Comparison of ENCODE assay signal across 12 cellular contexts in genomic region chr11:108278546-108278945, GRCh38. TPM values are rescaled to one million over a fixed set of nuclear protein-coding genes. Genes with fewer than 3 reads are reported as not detected.
A peak's percentile ranks its signal among the peaks of the same experiment; 100 is the strongest.
DNase-seq lines count a peak whose midpoint lies in the region; ATAC-seq, FAIRE-seq and TF ChIP-seq lines count a peak whose summit lies in the region.
"Had no signal": no experiment of that assay in that cellular context is flagged by ENCODE, and none has a peak within 500 bp of the region (broad histone marks: within the 10 kb centered on the region; RNA-seq: fewer than 3 reads in every experiment).

No MANE protein-coding gene starts in this region.

- POLR2A ChIA-PET in HepG2 (lab: Yijun Ruan, JAX), result no interaction called here
- POLR2A ChIA-PET in GM12878 (lab: Charles Lee), result no interaction called here

- TF ChIP-seq EP300 in HepG2 (IDR thresholded peaks at IDR 0.05; ENCODE audit: low read depth in 2 of 2, low read length in 2 of 2), result no peak
- no peak for TF ChIP-seq EP300 in HepG2 (CRISPR knock-in tag; IDR thresholded peaks at IDR 0.05; ENCODE audit: borderline replicate concordance)
- TF ChIP-seq EP300 in GM12878 (IDR thresholded peaks at IDR 0.05; ENCODE audit: borderline replicate concordance in 1 of 2, control insufficient read depth in 1 of 2, low read depth in 2 of 2, low read length in 2 of 2), result no peak

- H3K79me2 ChIP-seq in HepG2 (ENCODE audit: insufficient read depth, low read length), result no peaks in the 10 kb centered on the region
- H3K79me2 ChIP-seq in GM12878 (ENCODE audit: control insufficient read depth, insufficient read depth, low read length), result no peaks in the 10 kb centered on the region

- WGBS in right lobe of liver (ENCODE audit: insufficient coverage, low coverage, low lambda C conversion rate, missing lambda C conversion rate), result 71% methylated on average over 4 of the region's 4 CpGs
- WGBS in HepG2 (ENCODE audit: low lambda C conversion rate), result 98% methylated on average over 4 of the region's 4 CpGs
- WGBS in GM12878 (ENCODE audit: insufficient coverage, insufficient replicate concordance, low lambda C conversion rate, missing lambda C conversion rate), result 96% methylated on average over 4 of the region's 4 CpGs

- CTCF ChIA-PET in HepG2 (lab: Yijun Ruan, JAX; ENCODE audit: low intra/inter-chr PET ratio, low total read pairs) (no interaction called here), GM12878 (lab: Yijun Ruan, JAX) (interaction anchor here (1.0 kb wide), 1 partner anchor 19 kb away, joined by 3 read pairs; no protein-coding TSS in a partner anchor)

- no peaks in the 10 kb centered on the region for H4K20me1 ChIP-seq in HepG2 (ENCODE audit: insufficient read depth, low read length)
- no peaks in the 10 kb centered on the region for H4K20me1 ChIP-seq in GM12878 (ENCODE audit: control insufficient read depth, insufficient read depth)

- no peak for TF ChIP-seq CTCF in right lobe of liver (IDR thresholded peaks at IDR 0.05)
- TF ChIP-seq CTCF in HepG2 (CRISPR knock-in tag; IDR thresholded peaks at IDR 0.05), result no peak
- TF ChIP-seq CTCF in GM12878 (IDR thresholded peaks at IDR 0.05 in 2 of 3, conservative IDR thresholded peaks at IDR 0.05 in 1 of 3; ENCODE audit: control insufficient read depth in 2 of 3, extremely low read depth in 1 of 3, insufficient read depth in 1 of 3, low read depth in 3 of 3, low read length in 3 of 3), result no peak

- no peak overlapping the region for H2AFZ ChIP-seq in HepG2 (ENCODE audit: low read length)
- H2AFZ ChIP-seq in GM12878 (ENCODE audit: control insufficient read depth, low read depth, low read length), result no peak overlapping the region
- H2AFZ ChIP-seq: GM23248 had no signal

- H3K9ac ChIP-seq in HepG2 (ENCODE audit: insufficient read depth, low read depth, low read length) (no peak overlapping the region), GM12878 (ENCODE audit: control insufficient read depth, insufficient read depth, low read length) (no peak overlapping the region)
- H3K9ac ChIP-seq: GM23248, SK-N-SH had no signal

- H3K27me3 ChIP-seq in right lobe of liver, result no peaks in the 10 kb centered on the region
- no peaks in the 10 kb centered on the region for H3K27me3 ChIP-seq in HepG2 (ENCODE audit: control insufficient read depth in 1 of 2, insufficient read depth in 2 of 2, low read length in 2 of 2)
- no peaks in the 10 kb centered on the region for H3K27me3 ChIP-seq in GM12878 (replicated peaks in 1 of 2; ENCODE audit: control insufficient read depth in 2 of 2, insufficient read depth in 2 of 2, low read length in 1 of 2)

- no peak overlapping the region for H3K4me2 ChIP-seq in HepG2 (ENCODE audit: low read depth, low read length)
- H3K4me2 ChIP-seq in GM12878 (ENCODE audit: control insufficient read depth, insufficient read depth), result no peak overlapping the region
- H3K4me2 ChIP-seq: SK-N-SH had no signal

- peaks cover 0 to 8% (median 0%) of the 10 kb centered on the region in 4 donors for H3K4me1 ChIP-seq in right lobe of liver
- no peaks in the 10 kb centered on the region for H3K4me1 ChIP-seq in HepG2 (ENCODE audit: insufficient read depth, low read length)
- no peaks in the 10 kb centered on the region for H3K4me1 ChIP-seq in GM12878 (ENCODE audit: control insufficient read depth, insufficient read depth, low read length)

- TF ChIP-seq POLR2A in right lobe of liver (IDR thresholded peaks at IDR 0.05) (no peak), HepG2 (IDR thresholded peaks at IDR 0.05; ENCODE audit: insufficient read depth in 1 of 2, low read depth in 2 of 2, low read length in 2 of 2) (no peak), GM12878 (IDR thresholded peaks at IDR 0.05; ENCODE audit: low read depth, low read length) (no peak)

- intact Hi-C loops in right lobe of liver (cut with DNase I) (no loop called here), HepG2 (cut with micrococcal nuclease; ENCODE audit: unreplicated experiment) (no loop called here), GM12878 (cut with micrococcal nuclease; ENCODE audit: unreplicated experiment) (no loop called here)

- RAD21 ChIA-PET in GM12878 (lab: Charles Lee; ENCODE audit: unreplicated experiment), result interaction anchor here (0.5 kb wide), 1 partner anchor 42 kb away, joined by 4 read pairs; no protein-coding TSS in a partner anchor

- DNase-seq in right lobe of liver (no peak), HepG2 (ENCODE audit: low spot score) (no peak), GM12878 (ENCODE audit: low read depth, low spot score) (no peak), left lobe of liver (ENCODE audit: low spot score) (no peak), SKM-1 treated with dmso at 0.1 percent for 144 hours (lab: John Stamatoyannopoulos, UW; ENCODE audit: unreplicated experiment) (no peak), GF-D8 (lab: John Stamatoyannopoulos, UW) (no peak)
- DNase-seq: GM23248, SK-N-SH had no signal

- H3K9me3 ChIP-seq in right lobe of liver, result no peaks in the 10 kb centered on the region
- H3K9me3 ChIP-seq in HepG2 (ENCODE audit: low read length), result no peaks in the 10 kb centered on the region
- no peaks in the 10 kb centered on the region for H3K9me3 ChIP-seq in GM12878 (replicated peaks; ENCODE audit: control insufficient read depth, insufficient read depth, low read length)
- H3K9me3 ChIP-seq: SK-N-SH had no signal

- H3K36me3 ChIP-seq in right lobe of liver, result peaks cover 0 to 10% (median 5%) of the 10 kb centered on the region in 4 donors
- peaks cover 6 to 41% of the 10 kb centered on the region in 2 experiments for H3K36me3 ChIP-seq in HepG2 (replicated peaks in 1 of 2; ENCODE audit: control insufficient read depth in 1 of 2, insufficient read depth in 2 of 2, low read length in 2 of 2)
- H3K36me3 ChIP-seq in GM12878 (ENCODE audit: control insufficient read depth in 2 of 2, insufficient read depth in 2 of 2, low read length in 1 of 2), result peaks cover 7 to 9% of the 10 kb centered on the region in 2 experiments; a peak in 3 of 4 replicates

- BruUV-seq in HepG2 (replicated peaks; lab: Mats Ljungman, UMichigan), result no TSS peak
- BruUV-seq in GM12878 (replicated peaks; lab: Mats Ljungman, UMichigan), result TSS peak; percentile 11

- no peak overlapping the region for H3K4me3 ChIP-seq in right lobe of liver
- no peak overlapping the region for H3K4me3 ChIP-seq in HepG2 (replicated peaks in 1 of 3; ENCODE audit: insufficient read depth in 1 of 3, low read depth in 2 of 3, low read length in 3 of 3)
- H3K4me3 ChIP-seq in GM12878, result no peak overlapping the region
- H3K4me3 ChIP-seq: coronary artery, GM23248 had no signal

- no peak overlapping the region for H3K27ac ChIP-seq in right lobe of liver
- no peak overlapping the region for H3K27ac ChIP-seq in HepG2 (ENCODE audit: extremely low read length, insufficient read depth, low read length)
- H3K27ac ChIP-seq in GM12878 (ENCODE audit: control insufficient read depth, insufficient read depth), result no peak overlapping the region
- H3K27ac ChIP-seq: GM23248 had no signal

- SMC1A ChIA-PET in GM12878 (lab: Charles Lee; ENCODE audit: uncharacterized antibody, unreplicated experiment), result interaction anchor here (0.9 to 1.2 kb wide), 3 partner anchors 10 to 27 kb away, joined by 3 read pairs; no protein-coding TSS in a partner anchor

- FAIRE-seq in HepG2 (lab: Jason Lieb, UNC) (no peak), GM12878 (lab: Jason Lieb, UNC) (no peak)
- FAIRE-seq: GM12892 had no signal

- peak in 3 of 4 donors; percentile 38 to 63 (median 53) for ATAC-seq in right lobe of liver
- no peak for ATAC-seq in HepG2
- ATAC-seq in GM12878, result no peak
- peak; percentile 40 for ATAC-seq in left lobe of liver
- ATAC-seq in GM19023 (IDR thresholded peaks at IDR 0.05; ENCODE audit: unreplicated experiment), result no peak
- ATAC-seq in GM18907 (IDR thresholded peaks at IDR 0.05; ENCODE audit: unreplicated experiment), result no peak

- TF ChIP-seq RAD21 in HepG2 (CRISPR knock-in tag; IDR thresholded peaks at IDR 0.05) (no peak), GM12878 (IDR thresholded peaks at IDR 0.05; ENCODE audit: insufficient read depth, low read depth, low read length) (no peak)

- in situ Hi-C loops in HepG2 (cut with HindIII; ENCODE audit: extremely low pct_ligation_motif_present, low pct_unique_long_range_greater_than_20kb) (no loop called here), GM12878 (cut with MboI) (no loop called here)

RNA-seq across cellular contexts. Expression of gene ATM, which starts 55.7 kb away (rescaled TPM):
- total RNA-seq in right lobe of liver (10 to 100 TPM; 24.9 to 47.1 (median 32.4) TPM), HepG2 (2016; rRNA removed; fragmentation: Illumina TruSeq; extraction: Trizol) (61.1 and 71.6 TPM in 2 replicates), GM12878 (2014; rRNA removed) (56.1 and 57.5 TPM in 2 replicates), GM12878 (2014; rRNA removed; fragmentation: Illumina TruSeq; extraction: Trizol) (84.6 and 91.5 TPM in 2 replicates), GM12878 (2021) (53.7 and 58.4 TPM in 2 replicates), left lobe of liver (25.7 TPM)
- total RNA-seq in HepG2 (2016; cell fraction: cytosol; rRNA removed; fragmentation: Illumina TruSeq; extraction: Trizol; ENCODE audit: low read depth), result 43.6 and 66.5 TPM in 2 replicates
- total RNA-seq in HepG2 (2016; cell fraction: insoluble cytoplasmic fraction; rRNA removed; fragmentation: Illumina TruSeq; extraction: Trizol), result 64.7 and 69.5 TPM in 2 replicates
- 41.9 and 47.7 TPM in 2 replicates for total RNA-seq in HepG2 (2016; cell fraction: membrane; rRNA removed; fragmentation: Illumina TruSeq; extraction: Trizol)
- 142 and 164 TPM in 2 replicates for total RNA-seq in HepG2 (2016; cell fraction: nucleus; rRNA removed; fragmentation: Illumina TruSeq; extraction: Trizol)
- polyA plus RNA-seq in HepG2 (2011; rRNA removed) (39.5 and 40.0 TPM in 2 replicates), GM12878 (2011; rRNA removed) (90.7 and 168 TPM in 2 replicates), GM12878 (2014; fragmentation: Illumina TruSeq; extraction: Trizol) (45.0 and 70.6 TPM in 2 replicates), GM12878 (2014; fragmentation: Nextera tagmentation; extraction: Ambion mirVana) (10 to 100 TPM; 10.0 to 10.5 TPM), GM12878 (2014; rRNA removed) (26.8 and 35.5 TPM in 2 replicates), GM12878 (2016; fragmentation: Nextera tagmentation; extraction: Ambion mirVana) (10 to 100 TPM; 14.6 to 19.5 TPM)
- 11.0 and 21.3 TPM in 2 replicates for polyA plus RNA-seq in HepG2 (2011; cell fraction: cytosol; rRNA removed)
- 67.8 and 83.9 TPM in 2 replicates for polyA plus RNA-seq in HepG2 (2011; cell fraction: nucleus; rRNA removed)
- polyA plus RNA-seq in HepG2 (2012), result 24.1 and 34.9 TPM in 2 replicates
- 2.1 and 2.6 TPM in 2 replicates for polyA plus RNA-seq in HepG2 (2016; cell fraction: cytosol; fragmentation: Illumina TruSeq; extraction: Trizol; ENCODE audit: low read depth)
- 35.5 and 37.3 TPM in 2 replicates for polyA plus RNA-seq in HepG2 (2016; cell fraction: insoluble cytoplasmic fraction; fragmentation: Illumina TruSeq; extraction: Trizol; ENCODE audit: low read depth)
- 4.3 and 5.2 TPM in 2 replicates for polyA plus RNA-seq in HepG2 (2016; cell fraction: membrane; fragmentation: Illumina TruSeq; extraction: Trizol; ENCODE audit: low read depth)
- 118 and 119 TPM in 2 replicates for polyA plus RNA-seq in HepG2 (2016; cell fraction: nucleus; fragmentation: Illumina TruSeq; extraction: Trizol; ENCODE audit: insufficient read depth, low read depth)
- 51.6 and 65.8 TPM in 2 replicates for polyA minus RNA-seq in HepG2 (2011; rRNA and poly(A)+ RNA removed; ENCODE audit: low replicate concordance)
- polyA minus RNA-seq in HepG2 (2011; cell fraction: cytosol; rRNA and poly(A)+ RNA removed), result 24.1 and 39.3 TPM in 2 replicates
- 500 and 521 TPM in 2 replicates for polyA minus RNA-seq in HepG2 (2011; cell fraction: nucleus; rRNA and poly(A)+ RNA removed)
- total RNA-seq in GM12878 (2013; cell fraction: nucleolus; rRNA removed), result 988 and 998 TPM in 2 replicates
- 40.3 TPM for polyA plus RNA-seq in GM12878 (2011; ENCODE audit: low read depth)
- polyA plus RNA-seq in GM12878 (2011; cell fraction: cytosol; rRNA removed), result 27.5 and 35.1 TPM in 2 replicates
- polyA plus RNA-seq in GM12878 (2011; cell fraction: nucleus; rRNA removed), result 123 and 184 TPM in 2 replicates
- polyA plus RNA-seq in GM12878 (2012), result 60.6 and 61.4 TPM in 2 replicates
- polyA minus RNA-seq in GM12878 (2011; rRNA and poly(A)+ RNA removed), result 120 and 136 TPM in 2 replicates
- 40.5 and 55.9 TPM in 2 replicates for polyA minus RNA-seq in GM12878 (2011; cell fraction: cytosol; rRNA and poly(A)+ RNA removed)
- 184 and 361 TPM in 2 replicates for polyA minus RNA-seq in GM12878 (2011; cell fraction: nucleus; rRNA and poly(A)+ RNA removed)

RNA-seq across cellular contexts. Expression of gene NPAT, which starts 56.1 kb away (rescaled TPM):
- total RNA-seq in right lobe of liver, result 1 to 10 TPM; 4.8 to 7.8 (median 5.9) TPM
- 11.2 and 16.8 TPM in 2 replicates for total RNA-seq in HepG2 (2016; rRNA removed; fragmentation: Illumina TruSeq; extraction: Trizol)
- total RNA-seq in HepG2 (2016; cell fraction: cytosol; rRNA removed; fragmentation: Illumina TruSeq; extraction: Trizol; ENCODE audit: low read depth), result 3.0 and 3.6 TPM in 2 replicates
- total RNA-seq in HepG2 (2016; cell fraction: insoluble cytoplasmic fraction; rRNA removed; fragmentation: Illumina TruSeq; extraction: Trizol), result 11.0 and 16.0 TPM in 2 replicates
- total RNA-seq in HepG2 (2016; cell fraction: membrane; rRNA removed; fragmentation: Illumina TruSeq; extraction: Trizol), result 5.2 and 6.0 TPM in 2 replicates
- 14.8 and 18.0 TPM in 2 replicates for total RNA-seq in HepG2 (2016; cell fraction: nucleus; rRNA removed; fragmentation: Illumina TruSeq; extraction: Trizol)
- 3.5 and 4.4 TPM in 2 replicates for polyA plus RNA-seq in HepG2 (2011; rRNA removed)
- polyA plus RNA-seq in HepG2 (2011; cell fraction: cytosol; rRNA removed), result 1.6 and 2.5 TPM in 2 replicates
- polyA plus RNA-seq in HepG2 (2011; cell fraction: nucleus; rRNA removed), result 4.4 and 4.5 TPM in 2 replicates
- polyA plus RNA-seq in HepG2 (2012), result 3.2 and 4.8 TPM in 2 replicates
- polyA plus RNA-seq in HepG2 (2016; cell fraction: cytosol; fragmentation: Illumina TruSeq; extraction: Trizol; ENCODE audit: low read depth), result 0.24 and 0.34 TPM in 2 replicates
- polyA plus RNA-seq in HepG2 (2016; cell fraction: insoluble cytoplasmic fraction; fragmentation: Illumina TruSeq; extraction: Trizol; ENCODE audit: low read depth), result 10.1 TPM in 2 replicates
- 0.60 and 0.72 TPM in 2 replicates for polyA plus RNA-seq in HepG2 (2016; cell fraction: membrane; fragmentation: Illumina TruSeq; extraction: Trizol; ENCODE audit: low read depth)
- 13.1 and 17.1 TPM in 2 replicates for polyA plus RNA-seq in HepG2 (2016; cell fraction: nucleus; fragmentation: Illumina TruSeq; extraction: Trizol; ENCODE audit: insufficient read depth, low read depth)
- polyA minus RNA-seq in HepG2 (2011; rRNA and poly(A)+ RNA removed; ENCODE audit: low replicate concordance), result 10.1 and 20.2 TPM in 2 replicates
- 6.4 and 7.4 TPM in 2 replicates for polyA minus RNA-seq in HepG2 (2011; cell fraction: cytosol; rRNA and poly(A)+ RNA removed)
- 26.0 and 33.7 TPM in 2 replicates for polyA minus RNA-seq in HepG2 (2011; cell fraction: nucleus; rRNA and poly(A)+ RNA removed)
- total RNA-seq in GM12878 (2013; cell fraction: nucleolus; rRNA removed), result 104 and 106 TPM in 2 replicates
- total RNA-seq in GM12878 (2014; rRNA removed), result 17.9 and 19.9 TPM in 2 replicates
- total RNA-seq in GM12878 (2014; rRNA removed; fragmentation: Illumina TruSeq; extraction: Trizol), result 31.6 and 32.8 TPM in 2 replicates
- 21.1 and 22.7 TPM in 2 replicates for total RNA-seq in GM12878 (2021)
- polyA plus RNA-seq in GM12878 (2011; ENCODE audit: low read depth), result 3.7 TPM
- 19.4 and 27.1 TPM in 2 replicates for polyA plus RNA-seq in GM12878 (2011; rRNA removed)
- 8.4 and 8.9 TPM in 2 replicates for polyA plus RNA-seq in GM12878 (2011; cell fraction: cytosol; rRNA removed)
- polyA plus RNA-seq in GM12878 (2011; cell fraction: nucleus; rRNA removed), result 14.0 and 16.3 TPM in 2 replicates
- polyA plus RNA-seq in GM12878 (2012), result 6.6 and 11.2 TPM in 2 replicates
- polyA plus RNA-seq in GM12878 (2014; fragmentation: Illumina TruSeq; extraction: Trizol), result 22.7 and 26.4 TPM in 2 replicates
- polyA plus RNA-seq in GM12878 (2014; fragmentation: Nextera tagmentation; extraction: Ambion mirVana), result 1 to 10 TPM; 7.5 to 9.8 TPM
- polyA plus RNA-seq in GM12878 (2014; rRNA removed), result 13.5 and 15.7 TPM in 2 replicates
- 10 to 100 TPM; 20.9 to 23.7 TPM for polyA plus RNA-seq in GM12878 (2016; fragmentation: Nextera tagmentation; extraction: Ambion mirVana)
- polyA minus RNA-seq in GM12878 (2011; rRNA and poly(A)+ RNA removed), result 34.6 and 50.3 TPM in 2 replicates
- 11.4 and 12.4 TPM in 2 replicates for polyA minus RNA-seq in GM12878 (2011; cell fraction: cytosol; rRNA and poly(A)+ RNA removed)
- polyA minus RNA-seq in GM12878 (2011; cell fraction: nucleus; rRNA and poly(A)+ RNA removed), result 22.7 and 27.8 TPM in 2 replicates
- total RNA-seq in left lobe of liver, result 5.4 TPM

Comparison
In these comparisons a context has a peak if more than half of its experiments do, and no peak if none do; other contexts are left out.
1. ATAC-seq: peak in right lobe of liver (3 of 4) and left lobe of liver (single experiment); none in HepG2 (single experiment), GM12878 (single experiment), GM19023 (single experiment) and GM18907 (single experiment).